In genomic region chr7:45768516-45769394, GRCh38 we compare ENCODE assay signal across 8 cellular contexts.
A peak's percentile ranks its signal among the peaks of the same experiment; 100 is the strongest.
DNase-seq lines count a peak whose midpoint lies in the region; ATAC-seq and TF ChIP-seq lines count a peak whose summit lies in the region.
"Not testable (repeated sequence)": the region's sequence is repeated elsewhere in the genome, so short reads cannot be mapped to it uniquely, and the experiment has no call there.

No MANE protein-coding gene starts in this region.

- peak; percentile 67 for TF ChIP-seq POLR2A in GM19099 (IDR thresholded peaks at IDR 0.05; ENCODE audit: extremely low read depth, insufficient read length, low read depth)

- DNase-seq in AML-193 (lab: John Stamatoyannopoulos, UW) (peak; percentile 80 to 87), NCI-H446 treated with DMSO at 0.1 percent for 48 hours (lab: John Stamatoyannopoulos, UW) (peak; percentile 92), chondrocyte (ENCODE audit: low spot score) (peak; percentile 100), kidney epithelial cell (ENCODE audit: low read depth) (peak; percentile 91)
- peak; percentile 97 for DNase-seq in activated CD4-positive, alpha-beta T cell treated with anti-CD3 and anti-CD28 coated beads for 1 hour
- DNase-seq in stimulated activated CD4-positive, alpha-beta T cell treated with anti-CD3 and anti-CD28 coated beads, Interleukin-15, amount 100 ng/mL, for 24 hours, result peak; percentile 99

- peak overlapping the region; percentile 92 for H3K4me3 Mint-ChIP-seq in chondrocyte (ENCODE audit: unreplicated experiment)

- not testable (repeated sequence) for H3K36me3 ChIP-seq in kidney epithelial cell (ENCODE audit: control insufficient read depth, insufficient read depth, low read length)

- not testable (repeated sequence) for H3K27me3 ChIP-seq in kidney epithelial cell (ENCODE audit: control insufficient read depth, insufficient read depth, low read length)

- peak; percentile 100 for ATAC-seq in HG03378 (IDR thresholded peaks at IDR 0.05; ENCODE audit: unreplicated experiment)

- peaks cover 16% of the 10 kb centered on the region for H3K4me1 Mint-ChIP-seq in chondrocyte (ENCODE audit: low read depth)

- TF ChIP-seq CTCF in chondrocyte (IDR thresholded peaks at IDR 0.05), result not testable (repeated sequence)
- peak; percentile 12 for TF ChIP-seq CTCF in kidney epithelial cell (IDR thresholded peaks at IDR 0.05; ENCODE audit: insufficient read depth, low read length, poor library complexity, severe bottlenecking)

- peak overlapping the region; percentile 55 for H3K4me3 ChIP-seq in kidney epithelial cell (ENCODE audit: low read depth, low read length)

- not testable (repeated sequence) for H3K27me3 Mint-ChIP-seq in chondrocyte (ENCODE audit: low read depth)

- H3K9me3 Mint-ChIP-seq in chondrocyte (ENCODE audit: low read depth), result not testable (repeated sequence)

- H3K27ac Mint-ChIP-seq in chondrocyte (ENCODE audit: unreplicated experiment), result peak overlapping the region; percentile 99

- H3K36me3 Mint-ChIP-seq in chondrocyte (ENCODE audit: low read depth), result not testable (repeated sequence)

Comparison
In these comparisons a context has a peak if more than half of its experiments do, and no peak if none do; other contexts are left out.
1. Peak in every context shown above with its lines: DNase-seq, ATAC-seq and H3K4me3 ChIP-seq.